ENCODE assay signal across 11 cellular contexts in genomic region chr19:1189419-1189818, GRCh38. TPM values are rescaled to one million over a fixed set of nuclear protein-coding genes. Genes with fewer than 3 reads are reported as not detected.
A peak's percentile ranks its signal among the peaks of the same experiment; 100 is the strongest.
DNase-seq lines count a peak whose midpoint lies in the region; ATAC-seq, FAIRE-seq and TF ChIP-seq lines count a peak whose summit lies in the region.
"Had no signal": no experiment of that assay in that cellular context is flagged by ENCODE, and none has a peak within 500 bp of the region (broad histone marks: within the 10 kb centered on the region; RNA-seq: fewer than 3 reads in every experiment).

No MANE protein-coding gene starts in this region.

- peaks cover 2% of the 10 kb centered on the region for H3K4me1 ChIP-seq in endothelial cell of umbilical vein (ENCODE audit: control insufficient read depth, extremely low read depth, insufficient read depth, low read length)

- FAIRE-seq in endothelial cell of umbilical vein (lab: Jason Lieb, UNC) = peak; percentile 33

- dilution Hi-C loops in endothelial cell of umbilical vein (cut with MboI; ENCODE audit: extremely low pct_ligation_motif_present, low sequenced_read_pairs) = no loop called here

- DNase-seq in M059J (ENCODE audit: low read depth) (peak; percentile 88), endothelial cell of umbilical vein (ENCODE audit: low read depth, low spot score) (no peak), foreskin melanocyte (no peak), NCI-H69 (lab: John Stamatoyannopoulos, UW) (no peak), posterior cingulate gyrus (no peak)
- peak; percentile 64 for DNase-seq in activated CD8-positive, alpha-beta T cell treated with anti-CD3 and anti-CD28 coated beads, Interleukin-2, amount 10 ng/mL, durations not matched to agents 7 days and 5 days
- DNase-seq in stimulated activated CD4-positive, alpha-beta T cell treated with anti-CD3 and anti-CD28 coated beads, Interleukin-4, amount 100 ng/mL, for 24 hours = peak; percentile 73
- DNase-seq: activated CD4-positive, CD25-positive, alpha-beta regulatory T cell; effector CD8-positive, alpha-beta T cell; NCI-H524 had no signal

- H3K9me3 Mint-ChIP-seq in activated CD8-positive, alpha-beta T cell treated with anti-CD3 and anti-CD28 coated beads, Interleukin-2, amount 10 ng/mL, durations not matched to agents 7 days and 5 days (ENCODE audit: insufficient read depth) = no peaks in the 10 kb centered on the region

- no peaks in the 10 kb centered on the region for H4K20me1 ChIP-seq in endothelial cell of umbilical vein (replicated peaks; ENCODE audit: control insufficient read depth, extremely low read depth, insufficient read depth, low read length)

- no TSS peak for BruUV-seq in endothelial cell of umbilical vein (replicated peaks; lab: Mats Ljungman, UMichigan)

- H3K4me1 Mint-ChIP-seq in activated CD8-positive, alpha-beta T cell treated with anti-CD3 and anti-CD28 coated beads, Interleukin-2, amount 10 ng/mL, durations not matched to agents 7 days and 5 days (ENCODE audit: low read depth) = peaks cover 23% of the 10 kb centered on the region

- H2AFZ ChIP-seq in endothelial cell of umbilical vein (ENCODE audit: low read depth, low read length) = peak overlapping the region; percentile 57

- TF ChIP-seq POLR2A in endothelial cell of umbilical vein (IDR thresholded peaks at IDR 0.05; ENCODE audit: low read depth, low read length) = no peak

- no peak overlapping the region for H3K27ac ChIP-seq in endothelial cell of umbilical vein (ENCODE audit: insufficient read depth, low read depth, low read length)

- H3K9me1 ChIP-seq in endothelial cell of umbilical vein (replicated peaks; ENCODE audit: control insufficient read depth, extremely low read depth, insufficient read depth, low read length) = no peaks in the 10 kb centered on the region

- H3K36me3 Mint-ChIP-seq in activated CD8-positive, alpha-beta T cell treated with anti-CD3 and anti-CD28 coated beads, Interleukin-2, amount 10 ng/mL, durations not matched to agents 7 days and 5 days (ENCODE audit: low read depth) = no peaks in the 10 kb centered on the region

- no peak overlapping the region for H3K4me3 Mint-ChIP-seq in activated CD8-positive, alpha-beta T cell treated with anti-CD3 and anti-CD28 coated beads, Interleukin-2, amount 10 ng/mL, durations not matched to agents 7 days and 5 days

- POLR2A ChIA-PET in activated CD8-positive, alpha-beta T cell treated with anti-CD3 and anti-CD28 coated beads, Interleukin-2, amount 10 ng/mL, durations not matched to agents 7 days and 5 days (lab: Charles Lee) = interaction anchor here (1.6 kb wide), 1 partner anchor 14 kb away, joined by 5 read pairs; no protein-coding TSS in a partner anchor
- POLR2A ChIA-PET in endothelial cell of umbilical vein (lab: Charles Lee) = no interaction called here

- no peaks in the 10 kb centered on the region for H3K27me3 Mint-ChIP-seq in activated CD8-positive, alpha-beta T cell treated with anti-CD3 and anti-CD28 coated beads, Interleukin-2, amount 10 ng/mL, durations not matched to agents 7 days and 5 days (ENCODE audit: low read depth)

- H3K9me3 ChIP-seq in endothelial cell of umbilical vein (replicated peaks; ENCODE audit: control insufficient read depth, insufficient read depth, low read length) = no peaks in the 10 kb centered on the region

- H3K79me2 ChIP-seq in endothelial cell of umbilical vein (ENCODE audit: control insufficient read depth, insufficient read depth, low read length) = no peaks in the 10 kb centered on the region

- CTCF ChIA-PET in activated CD8-positive, alpha-beta T cell treated with anti-CD3 and anti-CD28 coated beads, Interleukin-2, amount 10 ng/mL, durations not matched to agents 7 days and 5 days (lab: Charles Lee) = no interaction called here
- CTCF ChIA-PET in endothelial cell of umbilical vein (lab: Charles Lee) = interaction anchor here (1.1 to 1.5 kb wide), 2 partner anchors 12 to 76 kb away, joined by 3 to 7 read pairs; no protein-coding TSS in a partner anchor

- H3K27ac Mint-ChIP-seq in activated CD8-positive, alpha-beta T cell treated with anti-CD3 and anti-CD28 coated beads, Interleukin-2, amount 10 ng/mL, durations not matched to agents 7 days and 5 days = peak overlapping the region; percentile 62

- intact Hi-C loops in endothelial cell of umbilical vein (cut with micrococcal nuclease) (no loop called here), posterior cingulate gyrus (cut with DNase I) (no loop called here)

- no peak overlapping the region for H3K4me3 ChIP-seq in endothelial cell of umbilical vein (replicated peaks in 1 of 3; ENCODE audit: insufficient read depth in 1 of 3, low read depth in 1 of 3, low read length in 3 of 3)

- H3K27me3 ChIP-seq in endothelial cell of umbilical vein (ENCODE audit: control insufficient read depth in 2 of 2, insufficient read depth in 2 of 2, low read length in 2 of 2) = no peaks in the 10 kb centered on the region

- H3K36me3 ChIP-seq in endothelial cell of umbilical vein (ENCODE audit: control insufficient read depth in 2 of 2, extremely low read depth in 1 of 2, insufficient read depth in 2 of 2, low read length in 2 of 2) = no peaks in the 10 kb centered on the region

- no peak for TF ChIP-seq CTCF in endothelial cell of umbilical vein (IDR thresholded peaks at IDR 0.05; ENCODE audit: extremely low read depth in 1 of 2, insufficient read depth in 1 of 2, low read depth in 1 of 2, low read length in 2 of 2)

- H3K4me2 ChIP-seq in endothelial cell of umbilical vein (ENCODE audit: insufficient read depth, low read length) = no peak overlapping the region

- peak; percentile 59 for ATAC-seq in activated CD8-positive, alpha-beta T cell treated with anti-CD3 and anti-CD28 coated beads, Interleukin-2, amount 10 ng/mL, durations not matched to agents 7 days and 5 days
- no peak for ATAC-seq in GM18870 (IDR thresholded peaks at IDR 0.05; ENCODE audit: unreplicated experiment)

- no peak overlapping the region for H3K9ac ChIP-seq in endothelial cell of umbilical vein (replicated peaks; ENCODE audit: extremely low read depth, insufficient read depth, low read length)

RNA-seq across cellular contexts. Expression of gene SBNO2, which starts 15.4 kb away (rescaled TPM):
- 9.3 and 17.4 TPM in 2 replicates for total RNA-seq in M059J (2014; rRNA removed; shearing (Covaris generic))
- total RNA-seq in activated CD8-positive, alpha-beta T cell treated with anti-CD3 and anti-CD28 coated beads, Interleukin-2, amount 10 ng/mL, durations not matched to agents 7 days and 5 days = 10 to 100 TPM; 58.6 to 70.5 TPM
- total RNA-seq in endothelial cell of umbilical vein = 63.8 and 65.7 TPM in 2 replicates
- 31.4 and 35.8 TPM in 2 replicates for polyA plus RNA-seq in endothelial cell of umbilical vein
- 14.1 and 21.3 TPM in 2 replicates for polyA plus RNA-seq in endothelial cell of umbilical vein (2011; cell fraction: cytosol; rRNA removed)
- 94.3 and 110 TPM in 2 replicates for polyA plus RNA-seq in endothelial cell of umbilical vein (2011; cell fraction: nucleus; rRNA removed)
- 25.2 and 53.3 TPM in 2 replicates for polyA plus RNA-seq in endothelial cell of umbilical vein (2012)
- 27.1 and 39.2 TPM in 2 replicates for polyA minus RNA-seq in endothelial cell of umbilical vein
- 48.0 TPM for polyA minus RNA-seq in endothelial cell of umbilical vein (2011; cell fraction: cytosol; rRNA and poly(A)+ RNA removed)
- 36.4 and 68.6 TPM in 2 replicates for polyA minus RNA-seq in endothelial cell of umbilical vein (2011; cell fraction: nucleus; rRNA and poly(A)+ RNA removed)

RNA-seq across cellular contexts. Expression of gene STK11, which starts 16.2 kb away (rescaled TPM):
- total RNA-seq in M059J (2014; rRNA removed; shearing (Covaris generic)) = 31.5 and 71.6 TPM in 2 replicates
- total RNA-seq in activated CD8-positive, alpha-beta T cell treated with anti-CD3 and anti-CD28 coated beads, Interleukin-2, amount 10 ng/mL, durations not matched to agents 7 days and 5 days = 10 to 100 TPM; 68.8 to 70.8 TPM
- total RNA-seq in endothelial cell of umbilical vein = 67.1 and 75.4 TPM in 2 replicates
- 39.4 and 48.3 TPM in 2 replicates for polyA plus RNA-seq in endothelial cell of umbilical vein
- polyA plus RNA-seq in endothelial cell of umbilical vein (2011; cell fraction: cytosol; rRNA removed) = 31.1 and 41.7 TPM in 2 replicates
- 90.6 and 99.9 TPM in 2 replicates for polyA plus RNA-seq in endothelial cell of umbilical vein (2011; cell fraction: nucleus; rRNA removed)
- 44.5 and 46.2 TPM in 2 replicates for polyA plus RNA-seq in endothelial cell of umbilical vein (2012)
- polyA minus RNA-seq in endothelial cell of umbilical vein = 32.9 and 34.4 TPM in 2 replicates
- polyA minus RNA-seq in endothelial cell of umbilical vein (2011; cell fraction: cytosol; rRNA and poly(A)+ RNA removed) = 1.1 TPM
- polyA minus RNA-seq in endothelial cell of umbilical vein (2011; cell fraction: nucleus; rRNA and poly(A)+ RNA removed) = 19.3 and 27.1 TPM in 2 replicates

RNA-seq across cellular contexts. Expression of gene CBARP, which starts 48.4 kb away (rescaled TPM):
- total RNA-seq in M059J (2014; rRNA removed; shearing (Covaris generic)) = 0.44 and 4.4 TPM in 2 replicates
- under 1 TPM in 1 of 2 experiments, not detected in 1; 0.10 TPM for total RNA-seq in activated CD8-positive, alpha-beta T cell treated with anti-CD3 and anti-CD28 coated beads, Interleukin-2, amount 10 ng/mL, durations not matched to agents 7 days and 5 days
- total RNA-seq in endothelial cell of umbilical vein = 9.2 and 9.6 TPM in 2 replicates
- polyA plus RNA-seq in endothelial cell of umbilical vein = 3.5 and 4.4 TPM in 2 replicates
- polyA plus RNA-seq in endothelial cell of umbilical vein (2011; cell fraction: cytosol; rRNA removed) = 1.0 and 2.5 TPM in 2 replicates
- 6.4 and 6.5 TPM in 2 replicates for polyA plus RNA-seq in endothelial cell of umbilical vein (2011; cell fraction: nucleus; rRNA removed)
- polyA plus RNA-seq in endothelial cell of umbilical vein (2012) = 2.6 and 7.5 TPM in 2 replicates
- polyA minus RNA-seq in endothelial cell of umbilical vein = 0.70 and 1.6 TPM in 2 replicates
- polyA minus RNA-seq in endothelial cell of umbilical vein (2011; cell fraction: cytosol; rRNA and poly(A)+ RNA removed) = 0.51 TPM
- polyA minus RNA-seq in endothelial cell of umbilical vein (2011; cell fraction: nucleus; rRNA and poly(A)+ RNA removed) = 1.4 and 3.3 TPM in 2 replicates

RNA-seq across cellular contexts. Expression of gene ATP5F1D, which starts 52.1 kb away (rescaled TPM):
- 45.0 and 69.8 TPM in 2 replicates for total RNA-seq in M059J (2014; rRNA removed; shearing (Covaris generic))
- total RNA-seq in activated CD8-positive, alpha-beta T cell treated with anti-CD3 and anti-CD28 coated beads, Interleukin-2, amount 10 ng/mL, durations not matched to agents 7 days and 5 days = 100 to 1,000 TPM; 209 to 222 TPM
- total RNA-seq in endothelial cell of umbilical vein = 190 and 192 TPM in 2 replicates
- 167 and 236 TPM in 2 replicates for polyA plus RNA-seq in endothelial cell of umbilical vein
- 55.6 and 104 TPM in 2 replicates for polyA plus RNA-seq in endothelial cell of umbilical vein (2011; cell fraction: cytosol; rRNA removed)
- polyA plus RNA-seq in endothelial cell of umbilical vein (2011; cell fraction: nucleus; rRNA removed) = 31.6 and 37.8 TPM in 2 replicates
- 93.2 and 184 TPM in 2 replicates for polyA plus RNA-seq in endothelial cell of umbilical vein (2012)
- polyA minus RNA-seq in endothelial cell of umbilical vein = 27.5 and 56.7 TPM in 2 replicates
- polyA minus RNA-seq in endothelial cell of umbilical vein (2011; cell fraction: cytosol; rRNA and poly(A)+ RNA removed) = 231 TPM
- polyA minus RNA-seq in endothelial cell of umbilical vein (2011; cell fraction: nucleus; rRNA and poly(A)+ RNA removed) = 9.3 and 13.8 TPM in 2 replicates

RNA-seq across cellular contexts. Expression of gene MIDN, which starts 59.0 kb away (rescaled TPM):
- total RNA-seq in M059J (2014; rRNA removed; shearing (Covaris generic)) = 4.5 and 11.0 TPM in 2 replicates
- 10 to 100 TPM; 88.4 to 94.3 TPM for total RNA-seq in activated CD8-positive, alpha-beta T cell treated with anti-CD3 and anti-CD28 coated beads, Interleukin-2, amount 10 ng/mL, durations not matched to agents 7 days and 5 days
- 85.9 and 107 TPM in 2 replicates for total RNA-seq in endothelial cell of umbilical vein
- polyA plus RNA-seq in endothelial cell of umbilical vein = 20.0 and 23.6 TPM in 2 replicates
- polyA plus RNA-seq in endothelial cell of umbilical vein (2011; cell fraction: cytosol; rRNA removed) = 8.3 and 13.6 TPM in 2 replicates
- polyA plus RNA-seq in endothelial cell of umbilical vein (2011; cell fraction: nucleus; rRNA removed) = 26.3 and 27.8 TPM in 2 replicates
- 16.1 and 27.1 TPM in 2 replicates for polyA plus RNA-seq in endothelial cell of umbilical vein (2012)
- polyA minus RNA-seq in endothelial cell of umbilical vein = 13.6 and 16.8 TPM in 2 replicates
- 34.1 TPM for polyA minus RNA-seq in endothelial cell of umbilical vein (2011; cell fraction: cytosol; rRNA and poly(A)+ RNA removed)
- 10.2 and 42.0 TPM in 2 replicates for polyA minus RNA-seq in endothelial cell of umbilical vein (2011; cell fraction: nucleus; rRNA and poly(A)+ RNA removed)

Comparison
In these comparisons a context has a peak if more than half of its experiments do, and no peak if none do; other contexts are left out.
1. DNase-seq: peak in M059J (single experiment), activated CD8-positive, alpha-beta T cell treated with anti-CD3 and anti-CD28 coated beads, Interleukin-2, amount 10 ng/mL, durations not matched to agents 7 days and 5 days (single experiment) and stimulated activated CD4-positive, alpha-beta T cell treated with anti-CD3 and anti-CD28 coated beads, Interleukin-4, amount 100 ng/mL, for 24 hours (single experiment); none in endothelial cell of umbilical vein (single experiment), foreskin melanocyte (single experiment), NCI-H69 (single experiment) and posterior cingulate gyrus (0 of 10).